ENCODE assay signal across 8 cellular contexts in genomic region chr11:535519-536454, GRCh38. TPM values are rescaled to one million over a fixed set of nuclear protein-coding genes. Genes with fewer than 3 reads are reported as not detected.
DNase-seq lines count a peak whose midpoint lies in the region; ATAC-seq, FAIRE-seq and TF ChIP-seq lines count a peak whose summit lies in the region.

HRAS (minus strand) TSS chr11:535576.

- H3K4me1 ChIP-seq in ACC112 (ENCODE audit: control insufficient read depth, insufficient read depth, low read length, unreplicated experiment) (peaks cover 7% of the 10 kb centered on the region), spleen (peaks cover 29 to 64% (median 54%) of the 10 kb centered on the region in 6 donors)

- DNase-seq in NCI-H2227 (lab: John Stamatoyannopoulos, UW; ENCODE audit: unreplicated experiment) (peak; percentile 98), WTC11 (ENCODE audit: low spot score) (peak; percentile 95), bronchial epithelial cell (ENCODE audit: low read depth) (peak; percentile 77), inferior parietal cortex (ENCODE audit: extremely low spot score) (peak; percentile 91), spleen (peak; percentile 98)

- no peak within 1 kb of the TSS for H3K27ac ChIP-seq in ACC112 (ENCODE audit: low read depth, low read length)
- peak within 1 kb of the TSS; percentile 69 to 95 (median 88) for H3K27ac ChIP-seq in spleen

- no peaks in the 10 kb centered on the region for H3K4me1 Mint-ChIP-seq in WTC11

- H3K4me3 Mint-ChIP-seq in WTC11 = peak within 1 kb of the TSS; percentile 87

- WGBS in spleen, 5 donors = 1 to 2% (median 1%) methylated on average over 58 to 97 of the region's 97 CpGs

- CTCF ChIA-PET in WTC11 (lab: Charles Lee) = interaction anchor here (1.2 to 3.1 kb wide), 6 partner anchors 17 to 285 kb away, joined by 3 to 22 read pairs (median 4); partner anchors contain the start of gene RNH1

- no peak for FAIRE-seq in bronchial epithelial cell (lab: Jason Lieb, UNC)

- no peaks in the 10 kb centered on the region for H3K9me3 ChIP-seq in spleen

- H3K4me3 ChIP-seq in ACC112 (ENCODE audit: low read depth, low read length) = peak within 1 kb of the TSS; percentile 90
- H3K4me3 ChIP-seq in bronchial epithelial cell (ENCODE audit: low read depth, low read length) = peak within 1 kb of the TSS; percentile 87
- peak within 1 kb of the TSS; percentile 66 to 96 (median 77) for H3K4me3 ChIP-seq in spleen

- no peaks in the 10 kb centered on the region for H3K27me3 ChIP-seq in ACC112 (ENCODE audit: insufficient read depth, low read length)
- H3K27me3 ChIP-seq in bronchial epithelial cell (ENCODE audit: control insufficient read depth, insufficient read depth, low read length) = no peaks in the 10 kb centered on the region
- peaks cover 0 to 24% (median 0%) of the 10 kb centered on the region in 7 donors for H3K27me3 ChIP-seq in spleen (replicated peaks in 1 of 7)

- H3K27ac Mint-ChIP-seq in WTC11 = no peak within 1 kb of the TSS; the same call in 1 of the 2 replicates

- TF ChIP-seq CTCF in WTC11 (IDR thresholded peaks at IDR 0.05) (no peak), bronchial epithelial cell (IDR thresholded peaks at IDR 0.05; ENCODE audit: insufficient read depth, low read length, severe bottlenecking) (no peak), spleen (IDR thresholded peaks at IDR 0.05 in 8 of 11, conservative IDR thresholded peaks at IDR 0.05 in 3 of 11) (peak in 3 of 11 experiments; percentile 21 to 33 (median 30))

- H3K27me3 Mint-ChIP-seq in WTC11 (ENCODE audit: low read depth) = peaks cover 22% of the 10 kb centered on the region

- peaks cover 16% of the 10 kb centered on the region for H3K79me2 ChIP-seq in ACC112 (ENCODE audit: control insufficient read depth, insufficient read depth, low read length, unreplicated experiment)

- no peaks in the 10 kb centered on the region for H3K9me3 Mint-ChIP-seq in WTC11

- peaks cover 5% of the 10 kb centered on the region; the same call in 1 of the 2 replicates for H3K36me3 Mint-ChIP-seq in WTC11

- ATAC-seq in GM18873 (IDR thresholded peaks at IDR 0.05; ENCODE audit: low FRiP score, unreplicated experiment) (peak; percentile 53), HG03139 (IDR thresholded peaks at IDR 0.05; ENCODE audit: unreplicated experiment) (peak; percentile 66), WTC11 (peak; percentile 92)

- peak within 1 kb of the TSS; percentile 86 for H2AFZ ChIP-seq in ACC112 (ENCODE audit: low read length, unreplicated experiment)

- POLR2A ChIA-PET in WTC11 (lab: Charles Lee) = interaction anchor here (0.6 to 1.6 kb wide), 2 partner anchors 19 to 119 kb away, joined by 4 to 5 read pairs; no protein-coding TSS in a partner anchor

- H3K36me3 ChIP-seq in ACC112 (ENCODE audit: insufficient read depth, low read length) (0 out of 2 replicates have a peak, but pooled peaks cover 6% of the 10 kb centered on the region), bronchial epithelial cell (ENCODE audit: control insufficient read depth, insufficient read depth, low read length) (peaks cover 29% of the 10 kb centered on the region), spleen (peaks cover 0 to 31% (median 26%) of the 10 kb centered on the region in 6 donors)

- intact Hi-C loops in spleen (cut with DNase I; ENCODE audit: low total_unique reads) = no loop called here

- peak in 1 of 3 donors; percentile 23 for TF ChIP-seq POLR2A in spleen (IDR thresholded peaks at IDR 0.05)

TF ChIP-seq in WTC11, 78 proteins besides CTCF, POLR2A, EP300 and RAD21 (continues in another document):
- TF ChIP-seq ZNF396 (CRISPR knock-in tag; IDR thresholded peaks at IDR 0.05; ENCODE audit: borderline replicate concordance) = no peak
- TF ChIP-seq ZNF219 (CRISPR knock-in tag; IDR thresholded peaks at IDR 0.05; ENCODE audit: borderline replicate concordance) = no peak; the same call in 1 of the 2 replicates
- TF ChIP-seq CDX4 (CRISPR knock-in tag; IDR thresholded peaks at IDR 0.05; ENCODE audit: borderline replicate concordance) = no peak
- no peak for TF ChIP-seq ATF6 (CRISPR knock-in tag; IDR thresholded peaks at IDR 0.05)
- TF ChIP-seq FOXK1 (CRISPR knock-in tag; IDR thresholded peaks at IDR 0.05) = peak; percentile 55; the same call in 1 of the 2 replicates
- TF ChIP-seq HMGXB4 (CRISPR knock-in tag; IDR thresholded peaks at IDR 0.05) = peak; percentile 73; the same call in 1 of the 2 replicates
- TF ChIP-seq USF1 (CRISPR knock-in tag; IDR thresholded peaks at IDR 0.05) = no peak
- peak; percentile 39; the same call in 1 of the 2 replicates for TF ChIP-seq GABPB1 (CRISPR knock-in tag; IDR thresholded peaks at IDR 0.05)
- peak; percentile 57; the same call in 1 of the 2 replicates for TF ChIP-seq TEAD1 (CRISPR knock-in tag; IDR thresholded peaks at IDR 0.05)
- peak; percentile 40; the same call in 1 of the 2 replicates for TF ChIP-seq ZNF263 (CRISPR knock-in tag; IDR thresholded peaks at IDR 0.05; ENCODE audit: low read depth)
- peak; percentile 93 for TF ChIP-seq SP1 (CRISPR knock-in tag; conservative IDR thresholded peaks at IDR 0.05)
- no peak for TF ChIP-seq ZNF425 (CRISPR knock-in tag; conservative IDR thresholded peaks at IDR 0.05)
- no peak for TF ChIP-seq KAT7 (CRISPR knock-in tag; IDR thresholded peaks at IDR 0.05; ENCODE audit: borderline replicate concordance)
- TF ChIP-seq ETV6 (CRISPR knock-in tag; IDR thresholded peaks at IDR 0.05) = 0 out of 2 replicates have a peak, but pooled peaks have one; percentile 21
- TF ChIP-seq CREM (CRISPR knock-in tag; IDR thresholded peaks at IDR 0.05) = no peak
- no peak for TF ChIP-seq USF2 (CRISPR knock-in tag; IDR thresholded peaks at IDR 0.05)

RNA-seq across cellular contexts. Expression of gene HRAS, which starts in this region (rescaled TPM):
- total RNA-seq in WTC11 (2021) (42.9 to 62.4 TPM (median 48.3 TPM) in 3 replicates), bronchial epithelial cell (150 and 199 TPM in 2 replicates), spleen (10 to 100 TPM; 16.6 to 33.6 (median 30.3) TPM)
- polyA plus RNA-seq in spleen = 10 to 100 TPM; 70.0 to 90.9 (median 90.7) TPM
